ENCODE assay signal across 11 cellular contexts in the genomic region with DNA sequence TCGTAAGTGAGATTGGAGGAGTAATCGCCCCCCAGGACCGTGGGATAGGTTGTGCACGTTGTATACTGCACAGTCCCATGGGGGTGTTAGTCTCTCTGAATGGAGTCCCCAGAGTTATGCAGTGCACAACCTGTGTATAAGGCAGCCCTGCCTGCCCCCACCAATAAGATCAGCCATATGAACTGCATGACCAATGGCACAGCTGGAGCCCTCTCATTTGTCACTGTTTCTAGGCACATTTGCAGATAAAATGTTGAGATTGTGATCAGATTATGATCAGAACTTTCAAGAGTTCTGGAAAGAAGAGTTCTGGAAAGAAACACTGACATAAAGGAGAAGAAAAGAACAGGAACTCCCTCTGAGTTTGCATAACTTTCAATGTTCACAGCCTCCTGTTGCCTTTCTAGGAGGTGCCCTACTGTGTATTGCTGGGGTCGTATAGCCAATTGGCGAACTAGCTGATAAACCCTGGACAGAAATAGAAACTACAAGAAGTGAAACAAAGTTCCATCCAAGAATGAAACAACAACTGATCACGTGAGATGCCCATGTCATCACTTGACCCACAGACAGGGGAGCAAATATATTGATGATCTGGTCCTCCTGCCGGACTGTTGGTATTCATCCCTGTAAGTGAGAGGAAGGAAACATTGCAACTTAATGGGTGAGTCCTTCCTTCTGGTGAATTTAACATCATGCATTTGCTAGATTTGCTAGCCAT. TPM values are rescaled to one million over a fixed set of nuclear protein-coding genes. Genes with fewer than 3 reads are reported as not detected.
A peak's percentile ranks its signal among the peaks of the same experiment; 100 is the strongest.
DNase-seq lines count a peak whose midpoint lies in the region; ATAC-seq and TF ChIP-seq lines count a peak whose summit lies in the region.
"Had no signal": no experiment of that assay in that cellular context is flagged by ENCODE, and none has a peak within 500 bp of the region (broad histone marks: within the 10 kb centered on the region; RNA-seq: fewer than 3 reads in every experiment).

No MANE protein-coding gene starts in this region.

- H3K27ac ChIP-seq in neural progenitor cell (no peak overlapping the region), stomach (no peak overlapping the region)

- H3K9me3 Mint-ChIP-seq in neural progenitor cell: no peaks in the 10 kb centered on the region
- no peaks in the 10 kb centered on the region for H3K9me3 Mint-ChIP-seq in T-helper 2 cell treated with Interferon-gamma antibody and Interleukin-4, amounts not matched to agents 5 μg/mL and 100 μg/mL, for 36 hours
- H3K9me3 Mint-ChIP-seq: CD4-positive, alpha-beta memory T cell; T-cell had no signal

- no peaks in the 10 kb centered on the region for H3K27me3 ChIP-seq in neural progenitor cell
- H3K27me3 ChIP-seq in stomach: no peaks in the 10 kb centered on the region

- H3K9me3 ChIP-seq in neural progenitor cell (ENCODE audit: low read depth) (no peaks in the 10 kb centered on the region), stomach (no peaks in the 10 kb centered on the region)

- no peak overlapping the region for H3K4me3 Mint-ChIP-seq in neural progenitor cell
- no peak overlapping the region for H3K4me3 Mint-ChIP-seq in T-helper 2 cell treated with Interferon-gamma antibody and Interleukin-4, amounts not matched to agents 5 μg/mL and 100 μg/mL, for 36 hours
- H3K4me3 Mint-ChIP-seq: CD4-positive, alpha-beta memory T cell; T-cell had no signal

- no peaks in the 10 kb centered on the region for H3K4me1 Mint-ChIP-seq in neural progenitor cell
- peaks cover 13% of the 10 kb centered on the region for H3K4me1 Mint-ChIP-seq in T-helper 2 cell treated with Interferon-gamma antibody and Interleukin-4, amounts not matched to agents 5 μg/mL and 100 μg/mL, for 36 hours (ENCODE audit: low read depth)
- H3K4me1 Mint-ChIP-seq: CD4-positive, alpha-beta memory T cell had no signal

- no peak overlapping the region for H3K4me2 ChIP-seq in neural progenitor cell

- no peak overlapping the region for H2AFZ ChIP-seq in neural progenitor cell (replicated peaks)

- H4K20me1 ChIP-seq in neural progenitor cell (ENCODE audit: low read depth): no peaks in the 10 kb centered on the region

- DNase-seq in ELR (ENCODE audit: low read depth) (peak; percentile 31), SK-MEL-5 (ENCODE audit: low read depth, low spot score) (peak; percentile 80), neural progenitor cell (ENCODE audit: low spot score) (no peak), stomach (no peak), NCI-H1436 treated with DMSO at 0.1 percent for 48 hours (lab: John Stamatoyannopoulos, UW) (no peak)
- no peak for DNase-seq in T-helper 2 cell treated with Interferon-gamma antibody and Interleukin-4, amounts not matched to agents 5 μg/mL and 100 μg/mL, for 36 hours (ENCODE audit: low spot score)
- DNase-seq: CD4-positive, alpha-beta memory T cell; KBM-7; T-cell had no signal

- no peak for TF ChIP-seq EP300 in stomach (IDR thresholded peaks at IDR 0.05)

- H3K36me3 Mint-ChIP-seq in neural progenitor cell: peaks cover 4% of the 10 kb centered on the region
- H3K36me3 Mint-ChIP-seq in T-helper 2 cell treated with Interferon-gamma antibody and Interleukin-4, amounts not matched to agents 5 μg/mL and 100 μg/mL, for 36 hours (ENCODE audit: low read depth): peaks cover 7% of the 10 kb centered on the region

- H3K4me3 ChIP-seq in neural progenitor cell (no peak overlapping the region), stomach (no peak overlapping the region)

- H3F3A ChIP-seq in neural progenitor cell (ENCODE audit: low read depth): no peaks in the 10 kb centered on the region

- intact Hi-C loops in stomach (cut with DNase I; ENCODE audit: low total_unique reads): no loop called here

- H3K27me3 Mint-ChIP-seq in neural progenitor cell (ENCODE audit: insufficient read depth, low read depth): peaks cover 5% of the 10 kb centered on the region
- H3K27me3 Mint-ChIP-seq in T-helper 2 cell treated with Interferon-gamma antibody and Interleukin-4, amounts not matched to agents 5 μg/mL and 100 μg/mL, for 36 hours (ENCODE audit: low read depth): no peaks in the 10 kb centered on the region
- H3K27me3 Mint-ChIP-seq: CD4-positive, alpha-beta memory T cell; T-cell had no signal

- H3K9ac ChIP-seq in neural progenitor cell: no peak overlapping the region

- TF ChIP-seq POLR2A in stomach (IDR thresholded peaks at IDR 0.05): no peak

- H3K4me1 ChIP-seq in neural progenitor cell (no peaks in the 10 kb centered on the region), stomach (no peaks in the 10 kb centered on the region)

- WGBS in stomach, 5 donors: 64 to 78% (median 71%) methylated on average over 8 of the region's 8 CpGs

- no peak overlapping the region for H3K27ac Mint-ChIP-seq in neural progenitor cell
- no peak overlapping the region for H3K27ac Mint-ChIP-seq in T-helper 2 cell treated with Interferon-gamma antibody and Interleukin-4, amounts not matched to agents 5 μg/mL and 100 μg/mL, for 36 hours
- H3K27ac Mint-ChIP-seq: CD4-positive, alpha-beta memory T cell; T-cell had no signal

- H3K79me2 ChIP-seq in neural progenitor cell (ENCODE audit: low read depth): no peaks in the 10 kb centered on the region

- ATAC-seq in GM19372 (IDR thresholded peaks at IDR 0.05; ENCODE audit: low read depth, unreplicated experiment) (peak; percentile 99), HG03039 (IDR thresholded peaks at IDR 0.05; ENCODE audit: unreplicated experiment) (peak; percentile 98)

- H3K36me3 ChIP-seq in neural progenitor cell (no peaks in the 10 kb centered on the region), stomach (peaks cover 0 to 3% (median 0%) of the 10 kb centered on the region in 4 donors)

- no peak for TF ChIP-seq CTCF in neural progenitor cell (IDR thresholded peaks at IDR 0.05)
- TF ChIP-seq CTCF in stomach (IDR thresholded peaks at IDR 0.05): no peak

- in situ Hi-C loops in SK-MEL-5 (cut with HindIII; ENCODE audit: low pct_unique_long_range_greater_than_20kb, low sequenced_read_pairs): no loop called here

RNA-seq across cellular contexts. Expression of gene TOMM7, which starts 49.6 kb away (rescaled TPM):
- 1,169 and 1,313 TPM in 2 replicates for total RNA-seq in SK-MEL-5 (2014; rRNA removed; shearing (Covaris generic))
- polyA plus RNA-seq in SK-MEL-5 (2015; cell fraction: cytosol; rRNA removed): 830 and 1,137 TPM in 2 replicates
- 151 and 186 TPM in 2 replicates for polyA plus RNA-seq in SK-MEL-5 (2015; cell fraction: nucleus; rRNA removed)
- total RNA-seq in neural progenitor cell (ENCODE audit: low replicate concordance) (75.4 and 89.9 TPM in 2 replicates), stomach (100 to 1,000 TPM in 4 of 5 donors, 10 to 100 TPM in 1; 29.8 to 249 (median 153) TPM)
- 100 to 1,000 TPM; 394 to 539 (median 412) TPM for polyA plus RNA-seq in stomach

Comparison
In these comparisons a context has a peak if more than half of its experiments do, and no peak if none do; other contexts are left out.
1. DNase-seq: peak in ELR (single experiment) and SK-MEL-5 (single experiment); none in neural progenitor cell (single experiment), stomach (single experiment), NCI-H1436 treated with DMSO at 0.1 percent for 48 hours (single experiment) and T-helper 2 cell treated with Interferon-gamma antibody and Interleukin-4, amounts not matched to agents 5 μg/mL and 100 μg/mL, for 36 hours (single experiment).